ENCODE assay signal across 8 cellular contexts in the genomic region with DNA sequence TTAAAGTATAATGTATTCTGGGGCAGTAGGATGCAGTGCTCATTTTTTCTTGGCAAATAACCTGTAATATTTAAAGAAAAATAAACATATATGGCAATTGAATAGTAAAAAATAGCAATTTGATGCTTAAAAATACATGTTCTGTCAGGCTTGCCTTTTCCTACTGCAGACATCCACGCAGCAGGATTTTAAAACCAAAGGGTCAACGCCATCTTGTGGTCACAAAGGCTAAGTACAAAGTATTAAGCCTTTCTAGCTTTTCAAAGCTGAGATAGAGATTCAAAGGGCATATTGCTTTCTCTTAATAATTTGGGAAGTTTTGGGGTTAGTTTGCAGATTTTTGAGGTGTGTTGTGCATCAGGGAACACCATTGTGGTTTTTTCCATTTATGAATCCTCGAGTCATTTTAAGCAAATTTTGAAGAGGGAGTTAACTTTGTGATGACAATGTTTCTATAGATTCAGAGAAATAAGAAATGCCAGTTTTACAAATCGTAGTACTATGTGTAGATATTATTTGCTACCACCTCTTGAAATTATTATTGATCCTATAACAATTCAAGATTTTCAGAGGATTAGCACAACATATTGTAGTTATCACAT. TPM values are rescaled to one million over a fixed set of nuclear protein-coding genes. Genes with fewer than 3 reads are reported as not detected.
DNase-seq lines count a peak whose midpoint lies in the region; ATAC-seq and TF ChIP-seq lines count a peak whose summit lies in the region.

No MANE protein-coding gene starts in this region.

- H3K27ac Mint-ChIP-seq in activated CD4-positive, alpha-beta memory T cell treated with anti-CD3 and anti-CD28 coated beads, Interleukin-2, amount 10 ng/mL, durations not matched to agents 7 days and 5 days = no peak overlapping the region
- H3K27ac Mint-ChIP-seq in activated CD4-positive, alpha-beta memory T cell treated with anti-CD3 and anti-CD28 coated beads for 36 hours = no peak overlapping the region
- peak overlapping the region in 1 of 3 experiments; percentile 57 for H3K27ac Mint-ChIP-seq in nephron
- H3K27ac Mint-ChIP-seq in CD8-positive, alpha-beta memory T cell = no peak overlapping the region

- no peaks in the 10 kb centered on the region for H3K9me3 ChIP-seq in IMR-90 (ENCODE audit: control insufficient read depth, insufficient read depth, low read length)
- no peaks in the 10 kb centered on the region for H3K9me3 ChIP-seq in CD8-positive, alpha-beta memory T cell (ENCODE audit: low read length)

- H3K27me3 Mint-ChIP-seq in activated CD4-positive, alpha-beta memory T cell treated with anti-CD3 and anti-CD28 coated beads, Interleukin-2, amount 10 ng/mL, durations not matched to agents 7 days and 5 days = peaks cover 2% of the 10 kb centered on the region
- H3K27me3 Mint-ChIP-seq in activated CD4-positive, alpha-beta memory T cell treated with anti-CD3 and anti-CD28 coated beads for 36 hours = no peaks in the 10 kb centered on the region
- no peaks in the 10 kb centered on the region for H3K27me3 Mint-ChIP-seq in nephron (ENCODE audit: low read depth)
- H3K27me3 Mint-ChIP-seq in CD8-positive, alpha-beta memory T cell = peaks cover 0 to 4% of the 10 kb centered on the region in 2 donors

- H4K20me1 ChIP-seq in IMR-90 (ENCODE audit: insufficient read depth, low read length) = no peaks in the 10 kb centered on the region

- no peak overlapping the region for H2BK120ac ChIP-seq in IMR-90 (ENCODE audit: low read depth, low read length)

- no peak overlapping the region for H4K5ac ChIP-seq in IMR-90 (ENCODE audit: low read depth, low read length)

- TF ChIP-seq POLR2A in IMR-90 (IDR thresholded peaks at IDR 0.05; ENCODE audit: low read depth, low read length) = no peak

- H2BK15ac ChIP-seq in IMR-90 (ENCODE audit: low read depth, low read length) = no peak overlapping the region

- H3K27me3 ChIP-seq in IMR-90 (ENCODE audit: control insufficient read depth, insufficient read depth, low read length) = no peaks in the 10 kb centered on the region
- H3K27me3 ChIP-seq in CD8-positive, alpha-beta memory T cell (ENCODE audit: insufficient read depth, low read length, poor library complexity, severe bottlenecking) = no peaks in the 10 kb centered on the region

- no peak overlapping the region for H3K9ac ChIP-seq in IMR-90 (ENCODE audit: low read depth, low read length)

- H3K36me3 Mint-ChIP-seq in activated CD4-positive, alpha-beta memory T cell treated with anti-CD3 and anti-CD28 coated beads, Interleukin-2, amount 10 ng/mL, durations not matched to agents 7 days and 5 days (ENCODE audit: low read depth) = no peaks in the 10 kb centered on the region
- no peaks in the 10 kb centered on the region for H3K36me3 Mint-ChIP-seq in activated CD4-positive, alpha-beta memory T cell treated with anti-CD3 and anti-CD28 coated beads for 36 hours
- H3K36me3 Mint-ChIP-seq in nephron (ENCODE audit: low read depth) = no peaks in the 10 kb centered on the region
- H3K36me3 Mint-ChIP-seq in CD8-positive, alpha-beta memory T cell = no peaks in the 10 kb centered on the region

- no peak overlapping the region for H3K4me2 ChIP-seq in IMR-90 (ENCODE audit: low read depth, low read length)

- no TSS peak for BruUV-seq in IMR-90 (replicated peaks; lab: Mats Ljungman, UMichigan)

- H3K23ac ChIP-seq in IMR-90 (ENCODE audit: low read depth, low read length) = no peak overlapping the region

- no peak overlapping the region for H3K14ac ChIP-seq in IMR-90 (replicated peaks; ENCODE audit: low read depth, low read length)

- WGBS in IMR-90 (ENCODE audit: extremely low coverage in 2 of 2, insufficient read length in 1 of 2), 2 experiments = no CpG with 5 or more reads among the region's 4 CpGs

- no peaks in the 10 kb centered on the region for H3K4me1 Mint-ChIP-seq in activated CD4-positive, alpha-beta memory T cell treated with anti-CD3 and anti-CD28 coated beads, Interleukin-2, amount 10 ng/mL, durations not matched to agents 7 days and 5 days
- H3K4me1 Mint-ChIP-seq in activated CD4-positive, alpha-beta memory T cell treated with anti-CD3 and anti-CD28 coated beads for 36 hours (ENCODE audit: low read depth) = no peaks in the 10 kb centered on the region
- peaks cover 26% of the 10 kb centered on the region for H3K4me1 Mint-ChIP-seq in nephron
- no peaks in the 10 kb centered on the region for H3K4me1 Mint-ChIP-seq in CD8-positive, alpha-beta memory T cell

- no peak overlapping the region for H2BK20ac ChIP-seq in IMR-90 (ENCODE audit: low read depth, low read length)

- H3K4me3 Mint-ChIP-seq in activated CD4-positive, alpha-beta memory T cell treated with anti-CD3 and anti-CD28 coated beads, Interleukin-2, amount 10 ng/mL, durations not matched to agents 7 days and 5 days = no peak overlapping the region
- no peak overlapping the region for H3K4me3 Mint-ChIP-seq in activated CD4-positive, alpha-beta memory T cell treated with anti-CD3 and anti-CD28 coated beads for 36 hours
- no peak overlapping the region for H3K4me3 Mint-ChIP-seq in nephron
- H3K4me3 Mint-ChIP-seq in CD8-positive, alpha-beta memory T cell = no peak overlapping the region

- no peak overlapping the region for H3K4ac ChIP-seq in IMR-90 (ENCODE audit: low read depth, low read length)

- ATAC-seq in GM21619 (IDR thresholded peaks at IDR 0.05; ENCODE audit: unreplicated experiment) (peak; percentile 75), IMR-90 (ENCODE audit: low read depth) (peak; percentile 95)

- H3K56ac ChIP-seq in IMR-90 (ENCODE audit: extremely low read depth, insufficient read depth, low read length) = no peak overlapping the region

- H3K9me1 ChIP-seq in IMR-90 (ENCODE audit: insufficient read depth, low read length) = no peaks in the 10 kb centered on the region

- TF ChIP-seq CTCF in IMR-90 (conservative IDR thresholded peaks at IDR 0.05; ENCODE audit: low read depth, low read length) = peak; percentile 71
- peak; percentile 67 to 75 (median 71) for TF ChIP-seq CTCF in nephron (IDR thresholded peaks at IDR 0.05; ENCODE audit: unreplicated experiment in 3 of 3)

- H2AK5ac ChIP-seq in IMR-90 (ENCODE audit: low read depth, low read length) = no peak overlapping the region

- TF ChIP-seq RAD21 in IMR-90 (IDR thresholded peaks at IDR 0.05; ENCODE audit: low read length) = peak; percentile 59

- H2BK5ac ChIP-seq in IMR-90 (ENCODE audit: low read depth, low read length, poor library complexity, severe bottlenecking) = no peak overlapping the region

- no peak overlapping the region for H4K8ac ChIP-seq in IMR-90 (ENCODE audit: low read depth in 2 of 2, low read length in 2 of 2)

- no peak overlapping the region for H3K27ac ChIP-seq in IMR-90 (ENCODE audit: insufficient read depth, low read length)
- no peak overlapping the region for H3K27ac ChIP-seq in CD8-positive, alpha-beta memory T cell (ENCODE audit: low read depth, low read length)

- intact Hi-C loops in activated CD4-positive, alpha-beta memory T cell treated with anti-CD3 and anti-CD28 coated beads for 36 hours (cut with micrococcal nuclease) = loop anchor here (1.0 kb wide), 1 partner anchor 14 kb away; no protein-coding TSS in a partner anchor
- intact Hi-C loops in IMR-90 (cut with micrococcal nuclease) = loop anchor here (1.0 kb wide), 1 partner anchor 396 kb away; no protein-coding TSS in a partner anchor

- no peak overlapping the region for H2AFZ ChIP-seq in IMR-90 (replicated peaks; ENCODE audit: low read length, poor library complexity)

- DNase-seq in activated CD4-positive, alpha-beta memory T cell treated with anti-CD3 and anti-CD28 coated beads, Interleukin-2, amount 10 ng/mL, durations not matched to agents 7 days and 5 days = peak; percentile 26
- DNase-seq in activated CD4-positive, alpha-beta memory T cell treated with anti-CD3 and anti-CD28 coated beads for 36 hours = no peak
- DNase-seq in IMR-90 = peak; percentile 58
- peak; percentile 68 for DNase-seq in RKO (ENCODE audit: low spot score)
- peak; percentile 57 for DNase-seq in epidermal melanocyte (ENCODE audit: insufficient read length, low spot score)
- no peak for DNase-seq in CD8-positive, alpha-beta memory T cell

- no peak overlapping the region for H3K4me3 ChIP-seq in IMR-90 (ENCODE audit: insufficient read depth, low read depth, low read length)
- H3K4me3 ChIP-seq in CD8-positive, alpha-beta memory T cell (ENCODE audit: low read length) = no peak overlapping the region

- in situ Hi-C loops in IMR-90 (cut with MboI; ENCODE audit: low sequenced_read_pairs) = loop anchor here (25.0 kb wide), 1 partner anchor 1678 kb away; no protein-coding TSS in a partner anchor

- no peaks in the 10 kb centered on the region for H3K9me3 Mint-ChIP-seq in activated CD4-positive, alpha-beta memory T cell treated with anti-CD3 and anti-CD28 coated beads, Interleukin-2, amount 10 ng/mL, durations not matched to agents 7 days and 5 days
- H3K9me3 Mint-ChIP-seq in activated CD4-positive, alpha-beta memory T cell treated with anti-CD3 and anti-CD28 coated beads for 36 hours = no peaks in the 10 kb centered on the region
- peaks cover 3% of the 10 kb centered on the region for H3K9me3 Mint-ChIP-seq in nephron
- H3K9me3 Mint-ChIP-seq in CD8-positive, alpha-beta memory T cell = no peaks in the 10 kb centered on the region

- H3K36me3 ChIP-seq in IMR-90 (ENCODE audit: control insufficient read depth, insufficient read depth, low read length) = no peaks in the 10 kb centered on the region
- H3K36me3 ChIP-seq in CD8-positive, alpha-beta memory T cell (ENCODE audit: insufficient read depth, low read length) = no peaks in the 10 kb centered on the region

- CTCF ChIA-PET in activated CD4-positive, alpha-beta memory T cell treated with anti-CD3 and anti-CD28 coated beads, Interleukin-2, amount 10 ng/mL, durations not matched to agents 7 days and 5 days (lab: Charles Lee) = interaction anchor here (0.9 kb wide), 1 partner anchor 14 kb away, joined by 4 read pairs; no protein-coding TSS in a partner anchor
- CTCF ChIA-PET in activated CD4-positive, alpha-beta memory T cell treated with anti-CD3 and anti-CD28 coated beads for 36 hours (lab: Charles Lee) = interaction anchor here (2.3 kb wide), 1 partner anchor 14 kb away, joined by 18 read pairs; no protein-coding TSS in a partner anchor
- CTCF ChIA-PET in IMR-90 (lab: Yijun Ruan, JAX) = interaction anchor here (1.0 to 1.6 kb wide), 4 partner anchors 10 to 222 kb away, joined by 4 to 9 read pairs (median 6); no protein-coding TSS in a partner anchor
- CTCF ChIA-PET in CD8-positive, alpha-beta memory T cell (lab: Charles Lee) = interaction anchor here (1.6 kb wide), 1 partner anchor 10 kb away, joined by 5 read pairs; no protein-coding TSS in a partner anchor

- POLR2A ChIA-PET in activated CD4-positive, alpha-beta memory T cell treated with anti-CD3 and anti-CD28 coated beads, Interleukin-2, amount 10 ng/mL, durations not matched to agents 7 days and 5 days (lab: Charles Lee) = no interaction called here
- POLR2A ChIA-PET in activated CD4-positive, alpha-beta memory T cell treated with anti-CD3 and anti-CD28 coated beads for 36 hours (lab: Charles Lee) = no interaction called here
- POLR2A ChIA-PET in IMR-90 (lab: Charles Lee; ENCODE audit: unreplicated experiment) = interaction anchor here (1.0 kb wide), 2 partner anchors 15 to 216 kb away, joined by 3 read pairs; no protein-coding TSS in a partner anchor
- POLR2A ChIA-PET in CD8-positive, alpha-beta memory T cell (lab: Charles Lee) = no interaction called here

- no peak overlapping the region for H3K18ac ChIP-seq in IMR-90 (ENCODE audit: low read depth, low read length)

- dilution Hi-C loops in IMR-90 (cut with HindIII; ENCODE audit: low sequenced_read_pairs, unreplicated experiment) = no loop called here

- H3K79me1 ChIP-seq in IMR-90 (ENCODE audit: low read depth in 1 of 2, low read length in 2 of 2) = no peaks in the 10 kb centered on the region

- H2AK9ac ChIP-seq in IMR-90 (replicated peaks; ENCODE audit: low read depth, low read length, poor library complexity) = no peak overlapping the region

- H3K4me1 ChIP-seq in IMR-90 (ENCODE audit: control insufficient read depth, insufficient read depth, low read length) = no peaks in the 10 kb centered on the region
- no peaks in the 10 kb centered on the region for H3K4me1 ChIP-seq in CD8-positive, alpha-beta memory T cell (ENCODE audit: insufficient read depth, low read length)

- H4K91ac ChIP-seq in IMR-90 (ENCODE audit: insufficient read depth, low read depth, low read length) = no peak overlapping the region

RNA-seq across cellular contexts. Expression of gene CCER1, which starts 4.7 kb away (rescaled TPM):
- total RNA-seq in activated CD4-positive, alpha-beta memory T cell treated with anti-CD3 and anti-CD28 coated beads, Interleukin-2, amount 10 ng/mL, durations not matched to agents 7 days and 5 days = not detected
- total RNA-seq in activated CD4-positive, alpha-beta memory T cell treated with anti-CD3 and anti-CD28 coated beads for 36 hours = not detected
- total RNA-seq in IMR-90 (2012; rRNA removed) = not detected in 2 replicates
- polyA plus RNA-seq in IMR-90 (2012; rRNA removed) = not detected in 2 replicates
- polyA plus RNA-seq in IMR-90 (2012; cell fraction: cytosol; rRNA removed) = not detected in 2 replicates
- polyA plus RNA-seq in IMR-90 (2012; cell fraction: nucleus; rRNA removed; ENCODE audit: low replicate concordance) = not detected in 2 replicates
- total RNA-seq in CD8-positive, alpha-beta memory T cell = not detected
- polyA plus RNA-seq in CD8-positive, alpha-beta memory T cell = not detected

RNA-seq across cellular contexts. Expression of gene EPYC, which starts 45.1 kb away (rescaled TPM):
- not detected for total RNA-seq in activated CD4-positive, alpha-beta memory T cell treated with anti-CD3 and anti-CD28 coated beads, Interleukin-2, amount 10 ng/mL, durations not matched to agents 7 days and 5 days
- total RNA-seq in activated CD4-positive, alpha-beta memory T cell treated with anti-CD3 and anti-CD28 coated beads for 36 hours = not detected
- total RNA-seq in IMR-90 (2012; rRNA removed) = not detected in 2 replicates
- polyA plus RNA-seq in IMR-90 (2012; rRNA removed) = not detected in 2 replicates
- not detected in 2 replicates for polyA plus RNA-seq in IMR-90 (2012; cell fraction: cytosol; rRNA removed)
- polyA plus RNA-seq in IMR-90 (2012; cell fraction: nucleus; rRNA removed; ENCODE audit: low replicate concordance) = not detected in 2 replicates
- total RNA-seq in CD8-positive, alpha-beta memory T cell = not detected
- polyA plus RNA-seq in CD8-positive, alpha-beta memory T cell = not detected

Comparison
In these comparisons a context has a peak if more than half of its experiments do, and no peak if none do; other contexts are left out.
1. DNase-seq: peak in activated CD4-positive, alpha-beta memory T cell treated with anti-CD3 and anti-CD28 coated beads, Interleukin-2, amount 10 ng/mL, durations not matched to agents 7 days and 5 days (single experiment), IMR-90 (single experiment), RKO (single experiment) and epidermal melanocyte (single experiment); none in activated CD4-positive, alpha-beta memory T cell treated with anti-CD3 and anti-CD28 coated beads for 36 hours (single experiment) and CD8-positive, alpha-beta memory T cell (0 of 5).